ENCODE assay signal across 1 cellular context in genomic region chr1:22043175-22043769, GRCh38.
TF ChIP-seq lines count a peak whose summit lies in the region.

No MANE protein-coding gene starts in this region.

TF ChIP-seq in SK-N-SH treated with all-trans-retinoic acid at 6 μM for 48 hours, 23 proteins besides CTCF, POLR2A, EP300 and RAD21 (continued from another document):
- no peak for TF ChIP-seq PATZ1 (CRISPR knock-in tag; IDR thresholded peaks at IDR 0.05; ENCODE audit: borderline replicate concordance)
- TF ChIP-seq RARB (CRISPR knock-in tag; IDR thresholded peaks at IDR 0.05) = no peak
- TF ChIP-seq OSR1 (CRISPR knock-in tag; IDR thresholded peaks at IDR 0.05) = no peak
- TF ChIP-seq ZC3H10 (CRISPR knock-in tag; IDR thresholded peaks at IDR 0.05) = no peak
- no peak for TF ChIP-seq ESRRG (CRISPR knock-in tag; IDR thresholded peaks at IDR 0.05)
- TF ChIP-seq TOX (CRISPR knock-in tag; IDR thresholded peaks at IDR 0.05; ENCODE audit: borderline replicate concordance) = no peak
- no peak for TF ChIP-seq CREB5 (CRISPR knock-in tag; IDR thresholded peaks at IDR 0.05; ENCODE audit: low read depth)
- TF ChIP-seq, protein P1, sequence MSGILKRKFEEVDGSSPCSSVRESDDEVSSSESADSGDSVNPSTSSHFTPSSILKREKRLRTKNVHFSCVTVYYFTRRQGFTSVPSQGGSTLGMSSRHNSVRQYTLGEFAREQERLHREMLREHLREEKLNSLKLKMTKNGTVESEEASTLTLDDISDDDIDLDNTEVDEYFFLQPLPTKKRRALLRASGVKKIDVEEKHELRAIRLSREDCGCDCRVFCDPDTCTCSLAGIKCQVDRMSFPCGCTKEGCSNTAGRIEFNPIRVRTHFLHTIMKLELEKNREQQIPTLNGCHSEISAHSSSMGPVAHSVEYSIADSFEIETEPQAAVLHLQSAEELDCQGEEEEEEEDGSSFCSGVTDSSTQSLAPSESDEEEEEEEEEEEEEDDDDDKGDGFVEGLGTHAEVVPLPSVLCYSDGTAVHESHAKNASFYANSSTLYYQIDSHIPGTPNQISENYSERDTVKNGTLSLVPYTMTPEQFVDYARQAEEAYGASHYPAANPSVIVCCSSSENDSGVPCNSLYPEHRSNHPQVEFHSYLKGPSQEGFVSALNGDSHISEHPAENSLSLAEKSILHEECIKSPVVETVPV (CRISPR knock-in tag; IDR thresholded peaks at IDR 0.05) = no peak
